Comparison of ENCODE assay signal across 8 cellular contexts in the genomic region with DNA sequence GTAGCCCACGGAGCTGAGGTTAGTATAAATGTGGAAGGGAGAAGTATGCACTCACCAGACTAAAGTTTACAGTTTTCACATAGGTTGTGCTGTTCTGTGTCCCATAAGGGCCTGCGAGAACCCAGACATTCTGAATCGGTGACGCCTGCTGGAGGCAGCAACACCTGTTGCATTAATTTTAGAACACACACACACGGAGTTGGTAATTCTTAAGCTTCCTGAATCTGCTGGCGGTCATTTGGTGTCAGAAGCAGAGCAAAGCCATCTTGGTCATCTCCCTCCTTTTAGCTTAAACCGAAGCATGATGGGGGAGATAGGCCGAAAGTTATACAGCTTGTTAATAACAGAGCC. TPM values are rescaled to one million over a fixed set of nuclear protein-coding genes. Genes with fewer than 3 reads are reported as not detected.
DNase-seq lines count a peak whose midpoint lies in the region; ATAC-seq and TF ChIP-seq lines count a peak whose summit lies in the region.

No MANE protein-coding gene starts in this region.

- H3K4me2 ChIP-seq in SU-DHL-6 (ENCODE audit: low read depth, low read length, poor library complexity, severe bottlenecking) (peak overlapping the region; percentile 85), neural cell (ENCODE audit: low read length) (peak overlapping the region; percentile 97)

- TF ChIP-seq EP300 in neural cell (conservative IDR thresholded peaks at IDR 0.05; ENCODE audit: poor library complexity, severe bottlenecking), result no peak

- TF ChIP-seq CTCF in A673 (conservative IDR thresholded peaks at IDR 0.05; ENCODE audit: low read depth, low read length) (no peak), SU-DHL-6 (IDR thresholded peaks at IDR 0.05; ENCODE audit: insufficient read depth, low read length, poor library complexity, severe bottlenecking) (peak; percentile 9), neural cell (IDR thresholded peaks at IDR 0.05; ENCODE audit: poor library complexity, severe bottlenecking) (no peak)

- TSS peak; percentile 68 for BruUV-seq in A673 (replicated peaks; lab: Mats Ljungman, UMichigan)

- H3K27me3 ChIP-seq in A673 (replicated peaks; ENCODE audit: insufficient read depth, low read depth, low read length, poor library complexity) (no peaks in the 10 kb centered on the region), SU-DHL-6 (ENCODE audit: low read length) (no peaks in the 10 kb centered on the region), esophagus (ENCODE audit: control insufficient read depth in 1 of 2, insufficient read depth in 2 of 2, low read length in 2 of 2) (no peaks in the 10 kb centered on the region), neural cell (ENCODE audit: insufficient read depth, low read depth, low read length) (no peaks in the 10 kb centered on the region)

- H3K4me3 ChIP-seq in A673 (ENCODE audit: low read depth, low read length, poor library complexity, severe bottlenecking), result peak overlapping the region; percentile 82
- H3K4me3 ChIP-seq in SU-DHL-6 (ENCODE audit: insufficient read depth, low read length, poor library complexity, severe bottlenecking), result peak overlapping the region; percentile 84
- H3K4me3 ChIP-seq in esophagus (ENCODE audit: low read depth in 1 of 2, low read length in 2 of 2), result peak overlapping the region; percentile 88 to 98
- peak overlapping the region; percentile 82 for H3K4me3 ChIP-seq in neural cell (ENCODE audit: low read length)

- no peak for DNase-seq in A673 (ENCODE audit: low spot score)
- no peak for DNase-seq in NCI-H774 (lab: John Stamatoyannopoulos, UW)
- no peak for DNase-seq in activated gamma-delta T cell (lab: John Stamatoyannopoulos, UW)

- H3K27ac ChIP-seq in A673 (ENCODE audit: low read depth, low read length, poor library complexity, severe bottlenecking), result peak overlapping the region; percentile 78
- peak overlapping the region; percentile 61 for H3K27ac ChIP-seq in SU-DHL-6 (ENCODE audit: low read depth, low read length)
- H3K27ac ChIP-seq in esophagus (ENCODE audit: low read depth in 2 of 2, low read length in 1 of 2), result peak overlapping the region; percentile 75 to 94
- peak overlapping the region; percentile 98 for H3K27ac ChIP-seq in neural cell (ENCODE audit: low read length)

- intact Hi-C loops in A673 (cut with micrococcal nuclease; ENCODE audit: unreplicated experiment), result loop anchor here (5.0 kb wide), 1 partner anchor 251 kb away; no protein-coding TSS in a partner anchor

- H3K9me2 ChIP-seq in SU-DHL-6 (replicated peaks; ENCODE audit: insufficient read depth, low read length) (no peaks in the 10 kb centered on the region), neural cell (ENCODE audit: insufficient read depth, low read length) (no peaks in the 10 kb centered on the region)

- H3F3A ChIP-seq in SU-DHL-6 (ENCODE audit: insufficient read depth) (peaks cover 18% of the 10 kb centered on the region; the same call in 1 of the 2 replicates), neural cell (ENCODE audit: insufficient read depth, low read length, poor library complexity, severe bottlenecking) (no peaks in the 10 kb centered on the region)

- peaks cover 57% of the 10 kb centered on the region for H3K79me2 ChIP-seq in SU-DHL-6 (ENCODE audit: insufficient read depth, low read length)
- H3K79me2 ChIP-seq in neural cell (replicated peaks; ENCODE audit: insufficient read depth, low read length), result peaks cover 26% of the 10 kb centered on the region

- H2AFZ ChIP-seq in SU-DHL-6 (ENCODE audit: low read depth, low read length, severe bottlenecking), result peak overlapping the region; percentile 57
- peak overlapping the region; percentile 90 for H2AFZ ChIP-seq in neural cell (ENCODE audit: low read depth, low read length)

- TF ChIP-seq RAD21 in neural cell (conservative IDR thresholded peaks at IDR 0.05), result no peak

- CTCF ChIA-PET in A673 (lab: Charles Lee), result interaction anchor here (1.0 kb wide), 1 partner anchor 211 kb away, joined by 3 read pairs; the partner anchor contains the start of gene RPS17

- H3K9me3 ChIP-seq in A673 (ENCODE audit: low read depth, low read length, poor library complexity, severe bottlenecking), result no peaks in the 10 kb centered on the region
- no peaks in the 10 kb centered on the region for H3K9me3 ChIP-seq in SU-DHL-6 (ENCODE audit: insufficient read depth, low read length)
- H3K9me3 ChIP-seq in esophagus (ENCODE audit: control insufficient read depth in 2 of 2, insufficient read depth in 1 of 2, low read depth in 1 of 2, low read length in 1 of 2), result no peaks in the 10 kb centered on the region
- no peaks in the 10 kb centered on the region for H3K9me3 ChIP-seq in neural cell (ENCODE audit: low read length)

- peak; percentile 18 for ATAC-seq in GM18520 (IDR thresholded peaks at IDR 0.05; ENCODE audit: unreplicated experiment)
- peak; percentile 18 for ATAC-seq in HG03025 (IDR thresholded peaks at IDR 0.05; ENCODE audit: low FRiP score, unreplicated experiment)

- H3K36me3 ChIP-seq in A673 (ENCODE audit: insufficient read depth, low read length, poor library complexity, severe bottlenecking) (peaks cover 15% of the 10 kb centered on the region), SU-DHL-6 (ENCODE audit: low read length) (peaks cover 19% of the 10 kb centered on the region; the same call in 1 of the 2 replicates), esophagus (ENCODE audit: control insufficient read depth in 2 of 2, insufficient read depth in 2 of 2, low read length in 1 of 2) (peaks cover 0 to 3% of the 10 kb centered on the region in 2 donors), neural cell (ENCODE audit: insufficient read depth, low read length) (no peaks in the 10 kb centered on the region)

- H3K4me1 ChIP-seq in A673 (ENCODE audit: insufficient read depth, low read length, poor library complexity, severe bottlenecking) (peaks cover 10% of the 10 kb centered on the region), esophagus (ENCODE audit: control insufficient read depth in 2 of 2, insufficient read depth in 2 of 2, low read length in 1 of 2) (no peaks in the 10 kb centered on the region)

- 1 to 2% methylated on average over 8 of the region's 8 CpGs for WGBS in esophagus, 2 donors

- H4K20me1 ChIP-seq in SU-DHL-6 (ENCODE audit: low read depth, low read length) (peaks cover 16% of the 10 kb centered on the region; the same call in 1 of the 2 replicates), neural cell (ENCODE audit: insufficient read depth) (no peaks in the 10 kb centered on the region)

- POLR2A ChIA-PET in A673 (lab: Charles Lee; ENCODE audit: low non-redundant PET), result no interaction called here

- H3K9ac ChIP-seq in SU-DHL-6 (ENCODE audit: low read length) (peak overlapping the region; percentile 67), neural cell (ENCODE audit: low read length) (peak overlapping the region; percentile 88)

TF ChIP-seq in neural cell, 6 proteins besides CTCF, POLR2A, EP300 and RAD21:
- no peak for TF ChIP-seq EZH2 (IDR thresholded peaks at IDR 0.05; ENCODE audit: borderline replicate concordance, insufficient read depth, low read length, poor library complexity, severe bottlenecking)
- TF ChIP-seq SMC3 (conservative IDR thresholded peaks at IDR 0.05; ENCODE audit: poor library complexity), result no peak
- no peak for TF ChIP-seq TAF1 (IDR thresholded peaks at IDR 0.05; ENCODE audit: low read depth)
- TF ChIP-seq, protein P1, sequence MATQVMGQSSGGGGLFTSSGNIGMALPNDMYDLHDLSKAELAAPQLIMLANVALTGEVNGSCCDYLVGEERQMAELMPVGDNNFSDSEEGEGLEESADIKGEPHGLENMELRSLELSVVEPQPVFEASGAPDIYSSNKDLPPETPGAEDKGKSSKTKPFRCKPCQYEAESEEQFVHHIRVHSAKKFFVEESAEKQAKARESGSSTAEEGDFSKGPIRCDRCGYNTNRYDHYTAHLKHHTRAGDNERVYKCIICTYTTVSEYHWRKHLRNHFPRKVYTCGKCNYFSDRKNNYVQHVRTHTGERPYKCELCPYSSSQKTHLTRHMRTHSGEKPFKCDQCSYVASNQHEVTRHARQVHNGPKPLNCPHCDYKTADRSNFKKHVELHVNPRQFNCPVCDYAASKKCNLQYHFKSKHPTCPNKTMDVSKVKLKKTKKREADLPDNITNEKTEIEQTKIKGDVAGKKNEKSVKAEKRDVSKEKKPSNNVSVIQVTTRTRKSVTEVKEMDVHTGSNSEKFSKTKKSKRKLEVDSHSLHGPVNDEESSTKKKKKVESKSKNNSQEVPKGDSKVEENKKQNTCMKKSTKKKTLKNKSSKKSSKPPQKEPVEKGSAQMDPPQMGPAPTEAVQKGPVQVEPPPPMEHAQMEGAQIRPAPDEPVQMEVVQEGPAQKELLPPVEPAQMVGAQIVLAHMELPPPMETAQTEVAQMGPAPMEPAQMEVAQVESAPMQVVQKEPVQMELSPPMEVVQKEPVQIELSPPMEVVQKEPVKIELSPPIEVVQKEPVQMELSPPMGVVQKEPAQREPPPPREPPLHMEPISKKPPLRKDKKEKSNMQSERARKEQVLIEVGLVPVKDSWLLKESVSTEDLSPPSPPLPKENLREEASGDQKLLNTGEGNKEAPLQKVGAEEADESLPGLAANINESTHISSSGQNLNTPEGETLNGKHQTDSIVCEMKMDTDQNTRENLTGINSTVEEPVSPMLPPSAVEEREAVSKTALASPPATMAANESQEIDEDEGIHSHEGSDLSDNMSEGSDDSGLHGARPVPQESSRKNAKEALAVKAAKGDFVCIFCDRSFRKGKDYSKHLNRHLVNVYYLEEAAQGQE (IDR thresholded peaks at IDR 0.05; ENCODE audit: borderline replicate concordance), result no peak
- no peak for TF ChIP-seq POLR2AphosphoS5 (IDR thresholded peaks at IDR 0.05)
- TF ChIP-seq MXI1 (conservative IDR thresholded peaks at IDR 0.05; ENCODE audit: poor library complexity, severe bottlenecking), result no peak

RNA-seq across cellular contexts. Expression of gene AP3B2, which starts 41.1 kb away (rescaled TPM):
- total RNA-seq in A673 (2021), result 19.0 and 22.0 TPM in 2 replicates
- 1 to 10 TPM; 1.1 to 2.8 TPM for polyA plus RNA-seq in esophagus
- 64.2 and 81.9 TPM in 2 replicates for polyA plus RNA-seq in neural cell
- polyA minus RNA-seq in neural cell, result 57.9 and 58.8 TPM in 2 replicates

RNA-seq across cellular contexts. Expression of gene FSD2, which starts 55.1 kb away (rescaled TPM):
- total RNA-seq in A673 (2021), result not detected in 2 replicates
- polyA plus RNA-seq in esophagus, result under 1 TPM; 0.01 to 0.12 TPM
- polyA plus RNA-seq in neural cell, result not detected in 2 replicates
- 0.12 TPM in 1 of 2 replicates, not detected in the other for polyA minus RNA-seq in neural cell

RNA-seq across cellular contexts. Expression of gene WHAMM, which starts 58.6 kb away (rescaled TPM):
- total RNA-seq in A673 (2021), result 5.1 and 5.4 TPM in 2 replicates
- polyA plus RNA-seq in esophagus (1 to 10 TPM; 4.1 to 4.5 TPM), neural cell (1.5 and 2.8 TPM in 2 replicates)
- polyA minus RNA-seq in neural cell, result 1.9 and 3.5 TPM in 2 replicates

Comparison
In these comparisons a context has a peak if more than half of its experiments do, and no peak if none do; other contexts are left out.
1. RNA of gene AP3B2, which starts 41.1 kb away (polyA plus RNA-seq): 64.2 to 81.9 TPM in neural cell; 1.1 to 2.8 TPM in esophagus; every median in the first group is over 10 times any median in the second.
2. Peak in every context shown above with its lines, with median percentiles within 50 percentile points of each other: H3K27ac ChIP-seq and H3K4me3 ChIP-seq.